In genomic region chr7:95440394-95441038, GRCh38 we compare ENCODE assay signal across 26 cellular contexts. TPM values are rescaled to one million over a fixed set of nuclear protein-coding genes. Genes with fewer than 3 reads are reported as not detected.
DNase-seq lines count a peak whose midpoint lies in the region; ATAC-seq, FAIRE-seq and TF ChIP-seq lines count a peak whose summit lies in the region.
"Had no signal": no experiment of that assay in that cellular context is flagged by ENCODE, and none has a peak within 500 bp of the region (broad histone marks: within the 10 kb centered on the region; RNA-seq: fewer than 3 reads in every experiment).

No MANE protein-coding gene starts in this region.

- no peak for DNase-seq in Calu3
- no peak for DNase-seq in endodermal cell
- peak; percentile 59 to 81 (median 71) for DNase-seq in right lobe of liver
- peak; percentile 76 for DNase-seq in small intestine
- no peak for DNase-seq in urothelium cell line (ENCODE audit: low spot score)
- DNase-seq in epidermal melanocyte (ENCODE audit: insufficient read length, low spot score), result no peak
- no peak for DNase-seq in DMS79 (lab: John Stamatoyannopoulos, UW)
- DNase-seq: BE2C; DND-41; NCI-H1092 treated with DMSO at 0.1 percent for 48 hours; NCI-H146; NCI-H2029; NCI-H226; NCI-H510A treated with DMSO at 0.1 percent for 48 hours; NCI-H748 treated with DMSO at 0.1 percent for 48 hours; NK-92 treated with Interleukin-12 subunit alpha and Interleukin-12 subunit beta, amount 100 ng/mL, for 24 hours; SIG-M5 had no signal

- H3K4me3 ChIP-seq in endodermal cell (ENCODE audit: low read length) (no peak overlapping the region), right lobe of liver (peak overlapping the region in 2 of 3 donors; percentile 13 to 22), small intestine (ENCODE audit: low read depth in 1 of 2, low read length in 2 of 2) (no peak overlapping the region)
- H3K4me3 ChIP-seq: GM23338, HAP-1 had no signal

- H3K9ac ChIP-seq in endodermal cell (ENCODE audit: extremely low read depth, low read length, poor library complexity, severe bottlenecking), result no peak overlapping the region
- H3K9ac ChIP-seq: KMS-11 had no signal

- H3K9me3 ChIP-seq in endodermal cell (ENCODE audit: control insufficient read depth, low read length) (no peaks in the 10 kb centered on the region), right lobe of liver (no peaks in the 10 kb centered on the region), small intestine (ENCODE audit: control insufficient read depth, low read depth) (no peaks in the 10 kb centered on the region)
- H3K9me3 ChIP-seq: BE2C, HAP-1 had no signal

- H3K9me3 Mint-ChIP-seq in Calu3 (ENCODE audit: low read depth, unreplicated experiment) (no peaks in the 10 kb centered on the region), endodermal cell (no peaks in the 10 kb centered on the region)
- H3K9me3 Mint-ChIP-seq in stimulated activated memory B cell treated with anti-CD40 and anti-IgM and Interleukin-4, amounts not matched to agents 10 μg/mL and 1 μg/mL and 100 μg/mL, for 72 hours, result no peaks in the 10 kb centered on the region
- H3K9me3 Mint-ChIP-seq: GM23338 had no signal

- H3K4me1 Mint-ChIP-seq in Calu3 (ENCODE audit: low read depth, unreplicated experiment), result peaks cover 24% of the 10 kb centered on the region
- peaks cover 15% of the 10 kb centered on the region for H3K4me1 Mint-ChIP-seq in endodermal cell
- peaks cover 4% of the 10 kb centered on the region for H3K4me1 Mint-ChIP-seq in stimulated activated memory B cell treated with anti-CD40 and anti-IgM and Interleukin-4, amounts not matched to agents 10 μg/mL and 1 μg/mL and 100 μg/mL, for 72 hours
- H3K4me1 Mint-ChIP-seq: GM23338 had no signal

- H3K4me1 ChIP-seq in endodermal cell (ENCODE audit: control insufficient read depth, insufficient read depth, low read length) (peaks cover 4% of the 10 kb centered on the region), right lobe of liver (peaks cover 0 to 43% (median 13%) of the 10 kb centered on the region in 4 donors), small intestine (ENCODE audit: control insufficient read depth in 2 of 2, insufficient read depth in 1 of 2, low read depth in 1 of 2, low read length in 1 of 2) (peaks cover 0 to 8% of the 10 kb centered on the region in 2 donors)
- H3K4me1 ChIP-seq: BE2C, HAP-1 had no signal

- TF ChIP-seq POLR2A in right lobe of liver (IDR thresholded peaks at IDR 0.05), result no peak

- H3K36me3 ChIP-seq in endodermal cell (ENCODE audit: control insufficient read depth, insufficient read depth, low read length) (no peaks in the 10 kb centered on the region), right lobe of liver (no peaks in the 10 kb centered on the region), small intestine (ENCODE audit: control insufficient read depth in 2 of 2, insufficient read depth in 2 of 2, low read length in 2 of 2) (no peaks in the 10 kb centered on the region)
- H3K36me3 ChIP-seq: BE2C, HAP-1 had no signal

- no peaks in the 10 kb centered on the region for H3K27me3 ChIP-seq in endodermal cell (ENCODE audit: control insufficient read depth, insufficient read depth, low read length, poor library complexity, severe bottlenecking)
- H3K27me3 ChIP-seq in right lobe of liver, result no peaks in the 10 kb centered on the region
- no peaks in the 10 kb centered on the region for H3K27me3 ChIP-seq in small intestine (ENCODE audit: control insufficient read depth in 2 of 2, insufficient read depth in 2 of 2, low read length in 2 of 2)
- H3K27me3 ChIP-seq: BE2C had no signal

- peak overlapping the region; percentile 51 for H3K27ac Mint-ChIP-seq in Calu3 (ENCODE audit: unreplicated experiment)
- H3K27ac Mint-ChIP-seq in endodermal cell, result peak overlapping the region; percentile 77
- no peak overlapping the region for H3K27ac Mint-ChIP-seq in stimulated activated memory B cell treated with anti-CD40 and anti-IgM and Interleukin-4, amounts not matched to agents 10 μg/mL and 1 μg/mL and 100 μg/mL, for 72 hours
- H3K27ac Mint-ChIP-seq: GM23338 had no signal

- no peak overlapping the region for H3K27ac ChIP-seq in endodermal cell (ENCODE audit: low read depth, low read length)
- peak overlapping the region in 2 of 3 donors; percentile 64 to 78 for H3K27ac ChIP-seq in right lobe of liver
- no peak overlapping the region for H3K27ac ChIP-seq in small intestine (ENCODE audit: low read depth in 1 of 2, low read length in 1 of 2)
- H3K27ac ChIP-seq: HL-60, KMS-11, RWPE1 had no signal

- ATAC-seq in right lobe of liver, result peak; percentile 78 to 90 (median 86)
- no peak for ATAC-seq in stimulated activated memory B cell treated with anti-CD40 and anti-IgM and Interleukin-4, amounts not matched to agents 10 μg/mL and 1 μg/mL and 100 μg/mL, for 72 hours
- ATAC-seq: GM23338 had no signal

- 95 to 100% methylated on average over 1 to 3 of the region's 3 CpGs for WGBS in endodermal cell (ENCODE audit: insufficient coverage in 1 of 2, insufficient read length in 1 of 2), 2 experiments
- 31% methylated on average over 3 of the region's 3 CpGs for WGBS in right lobe of liver (ENCODE audit: insufficient coverage, low coverage, low lambda C conversion rate, missing lambda C conversion rate)
- 35 to 74% (median 58%) methylated on average over 3 of the region's 3 CpGs for WGBS in small intestine, 3 donors

- intact Hi-C loops in Calu3 (cut with micrococcal nuclease; ENCODE audit: unreplicated experiment), result no loop called here
- intact Hi-C loops in right lobe of liver (cut with DNase I), result no loop called here

- BruUV-seq in Calu3 (replicated peaks; lab: Mats Ljungman, UMichigan), result no TSS peak

- H3K36me3 Mint-ChIP-seq in Calu3 (ENCODE audit: insufficient read depth, unreplicated experiment), result no peaks in the 10 kb centered on the region
- no peaks in the 10 kb centered on the region for H3K36me3 Mint-ChIP-seq in endodermal cell (ENCODE audit: low read depth)
- H3K36me3 Mint-ChIP-seq in stimulated activated memory B cell treated with anti-CD40 and anti-IgM and Interleukin-4, amounts not matched to agents 10 μg/mL and 1 μg/mL and 100 μg/mL, for 72 hours, result no peaks in the 10 kb centered on the region

- H3K27me3 Mint-ChIP-seq in Calu3 (ENCODE audit: unreplicated experiment) (no peaks in the 10 kb centered on the region), endodermal cell (ENCODE audit: insufficient read depth) (no peaks in the 10 kb centered on the region)
- peaks cover 6% of the 10 kb centered on the region for H3K27me3 Mint-ChIP-seq in stimulated activated memory B cell treated with anti-CD40 and anti-IgM and Interleukin-4, amounts not matched to agents 10 μg/mL and 1 μg/mL and 100 μg/mL, for 72 hours

- H3K4me3 Mint-ChIP-seq in Calu3 (ENCODE audit: low read depth, unreplicated experiment) (peak overlapping the region; percentile 18), endodermal cell (no peak overlapping the region)
- H3K4me3 Mint-ChIP-seq in stimulated activated memory B cell treated with anti-CD40 and anti-IgM and Interleukin-4, amounts not matched to agents 10 μg/mL and 1 μg/mL and 100 μg/mL, for 72 hours, result no peak overlapping the region
- H3K4me3 Mint-ChIP-seq: GM23338 had no signal

- TF ChIP-seq CTCF in Calu3 (IDR thresholded peaks at IDR 0.05; ENCODE audit: unreplicated experiment), result no peak
- TF ChIP-seq CTCF in endodermal cell (conservative IDR thresholded peaks at IDR 0.05), result no peak
- TF ChIP-seq CTCF in right lobe of liver (IDR thresholded peaks at IDR 0.05), result no peak

- CTCF ChIA-PET in Calu3 (lab: Charles Lee), result interaction anchor here (0.6 to 1.1 kb wide), 4 partner anchors 32 to 500 kb away, joined by 3 to 6 read pairs (median 4); no protein-coding TSS in a partner anchor

- no peak for FAIRE-seq in small intestine (lab: Jason Lieb, UNC)
- FAIRE-seq in urothelium cell line (lab: Jason Lieb, UNC), result no peak
- FAIRE-seq: A204.1, GM12891 had no signal

RNA-seq across cellular contexts. Expression of gene PON2, which starts 5.7 kb away (rescaled TPM):
- total RNA-seq in Calu3 (2022) (73.7 and 79.6 TPM in 2 replicates), endodermal cell (10 to 100 TPM; 66.3 to 66.8 TPM), right lobe of liver (100 to 1,000 TPM in 4 of 6 experiments, 10 to 100 TPM in 2; 78.6 to 273 (median 127) TPM)
- 297 TPM for polyA plus RNA-seq in endodermal cell (2013, experiment 1 of 2)
- polyA plus RNA-seq in endodermal cell (2013, experiment 2 of 2), result 287 TPM
- polyA plus RNA-seq in small intestine, result 100 to 1,000 TPM in 1 of 3 donors, 10 to 100 TPM in 2; 51.6 to 117 (median 70.3) TPM

RNA-seq across cellular contexts. Expression of gene PON3, which starts 44.3 kb away (rescaled TPM):
- total RNA-seq in Calu3 (2022), result 5.3 and 6.5 TPM in 2 replicates
- under 1 TPM in 1 of 2 donors, not detected in 1; 0.55 TPM for total RNA-seq in endodermal cell
- not detected for polyA plus RNA-seq in endodermal cell (2013, experiment 1 of 2)
- 0.50 TPM for polyA plus RNA-seq in endodermal cell (2013, experiment 2 of 2)
- 100 to 1,000 TPM; 149 to 328 (median 193) TPM for total RNA-seq in right lobe of liver
- polyA plus RNA-seq in small intestine, result 1 to 10 TPM; 2.4 to 8.5 (median 4.9) TPM
- total RNA-seq: G401 had no signal

RNA-seq across cellular contexts. Expression of gene ASB4, which starts 45.2 kb away (rescaled TPM):
- 0.47 TPM in 1 of 2 replicates, not detected in the other for total RNA-seq in Calu3 (2022)
- not detected for total RNA-seq in endodermal cell
- 0.21 TPM for polyA plus RNA-seq in endodermal cell (2013, experiment 1 of 2)
- 0.17 TPM for polyA plus RNA-seq in endodermal cell (2013, experiment 2 of 2)
- 1 to 10 TPM in 1 of 6 experiments, under 1 TPM in 4, not detected in 1; 0.29 to 3.4 (median 0.49) TPM for total RNA-seq in right lobe of liver
- 1 to 10 TPM in 1 of 3 donors, under 1 TPM in 1, not detected in 1; 0.09 to 1.4 TPM for polyA plus RNA-seq in small intestine
- total RNA-seq: G401, GM23338 had no signal
- polyA plus RNA-seq: GM23338 had no signal

Comparison
In these comparisons a context has a peak if more than half of its experiments do, and no peak if none do; other contexts are left out.
1. DNase-seq: peak in right lobe of liver (3 of 3) and small intestine (single experiment); none in Calu3 (single experiment), endodermal cell (single experiment), urothelium cell line (single experiment), epidermal melanocyte (single experiment) and DMS79 (single experiment).
2. H3K27ac ChIP-seq: peak in right lobe of liver (2 of 3); none in endodermal cell (single experiment) and small intestine (0 of 2).
3. H3K4me3 ChIP-seq: peak in right lobe of liver (2 of 3); none in endodermal cell (single experiment) and small intestine (0 of 2).
4. RNA of gene PON3, which starts 44.3 kb away (total RNA-seq): 149 to 328 TPM in right lobe of liver; 5.3 to 6.5 TPM in Calu3 and 0.55 TPM in endodermal cell; every median in the first group is over 10 times any median in the second.